13 cellular contexts compared by ENCODE assay signal in the genomic region with DNA sequence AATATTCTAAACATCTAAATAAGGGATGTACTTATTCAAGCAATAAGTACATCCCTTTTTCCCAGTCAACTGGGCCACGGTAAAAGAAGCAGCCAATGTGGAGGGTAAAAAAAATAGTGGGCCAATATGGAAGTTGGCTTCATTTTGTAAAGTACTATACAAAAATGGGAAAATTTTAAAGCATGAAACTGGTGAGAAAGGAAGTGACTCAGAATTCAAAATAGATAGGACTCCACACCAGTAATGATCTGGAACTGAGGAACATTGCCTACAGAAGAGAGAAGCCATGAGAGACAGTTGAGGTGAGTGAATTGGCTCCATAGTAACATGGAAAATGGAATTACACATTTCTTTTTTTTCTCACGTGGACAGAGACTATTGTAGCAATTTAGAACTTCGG.
DNase-seq lines count a peak whose midpoint lies in the region; ATAC-seq and TF ChIP-seq lines count a peak whose summit lies in the region.
"Had no signal": no experiment of that assay in that cellular context is flagged by ENCODE, and none has a peak within 500 bp of the region (broad histone marks: within the 10 kb centered on the region; RNA-seq: fewer than 3 reads in every experiment).

No MANE protein-coding gene starts in this region.

- no peak overlapping the region for H3K27ac Mint-ChIP-seq in activated T-helper 17 cell treated with anti-CD3 and anti-CD28 coated beads, Interleukin-2, amount 50 U/mL, for 72 hours
- H3K27ac Mint-ChIP-seq in natural killer cell: peak overlapping the region; percentile 74 to 88
- H3K27ac Mint-ChIP-seq: activated T-cell treated with anti-CD3 and anti-CD28 coated beads, Interleukin-2, amount 50 U/mL, for 72 hours had no signal

- peaks cover 37% of the 10 kb centered on the region for H3K4me1 Mint-ChIP-seq in activated T-helper 17 cell treated with anti-CD3 and anti-CD28 coated beads, Interleukin-2, amount 50 U/mL, for 72 hours
- H3K4me1 Mint-ChIP-seq in natural killer cell: peaks cover 77 to 78% of the 10 kb centered on the region in 2 donors

- H3K9me3 Mint-ChIP-seq in activated T-helper 17 cell treated with anti-CD3 and anti-CD28 coated beads, Interleukin-2, amount 50 U/mL, for 72 hours: no peaks in the 10 kb centered on the region
- H3K9me3 Mint-ChIP-seq in natural killer cell: no peaks in the 10 kb centered on the region
- H3K9me3 Mint-ChIP-seq: activated T-cell treated with anti-CD3 and anti-CD28 coated beads, Interleukin-2, amount 50 U/mL, for 72 hours had no signal

- DNase-seq in Daoy (ENCODE audit: low read depth): peak; percentile 46
- DNase-seq in M059J (ENCODE audit: low read depth): peak; percentile 69
- no peak for DNase-seq in natural killer cell
- DNase-seq in pons (ENCODE audit: low spot score): no peak
- DNase-seq in AML-193 (lab: John Stamatoyannopoulos, UW): no peak
- DNase-seq: activated T-cell treated with anti-CD3 and anti-CD28 coated beads, Interleukin-2, amount 50 U/mL, for 72 hours; body of pancreas; mesendoderm; NCI-H2227 treated with DMSO at 0.1 percent for 48 hours; stimulated activated CD4-positive, alpha-beta T cell treated with anti-CD3 and anti-CD28 coated beads, Interleukin-4, amount 100 ng/mL, for 4 hours had no signal

- no peak overlapping the region for H3K4me3 Mint-ChIP-seq in activated T-helper 17 cell treated with anti-CD3 and anti-CD28 coated beads, Interleukin-2, amount 50 U/mL, for 72 hours
- peak overlapping the region; percentile 53 for H3K4me3 Mint-ChIP-seq in natural killer cell
- H3K4me3 Mint-ChIP-seq: activated T-cell treated with anti-CD3 and anti-CD28 coated beads, Interleukin-2, amount 50 U/mL, for 72 hours had no signal

- intact Hi-C loops in natural killer cell (cut with micrococcal nuclease): loop anchor here (5.0 kb wide), 1 partner anchor 41 kb away; no protein-coding TSS in a partner anchor

- no peak for TF ChIP-seq CTCF in natural killer cell (IDR thresholded peaks at IDR 0.05)

- H3K27me3 Mint-ChIP-seq in activated T-helper 17 cell treated with anti-CD3 and anti-CD28 coated beads, Interleukin-2, amount 50 U/mL, for 72 hours: no peaks in the 10 kb centered on the region
- H3K27me3 Mint-ChIP-seq in natural killer cell (ENCODE audit: low read depth in 2 of 2): no peaks in the 10 kb centered on the region

- ATAC-seq in activated T-helper 17 cell treated with anti-CD3 and anti-CD28 coated beads, Interleukin-2, amount 50 U/mL, for 72 hours (replicated peaks): peak; percentile 48
- peak in 1 of 3 donors; percentile 7 for ATAC-seq in natural killer cell
- no peak for ATAC-seq in HG03039 (IDR thresholded peaks at IDR 0.05; ENCODE audit: unreplicated experiment)
- no peak for ATAC-seq in GM18520 (IDR thresholded peaks at IDR 0.05; ENCODE audit: unreplicated experiment)
- ATAC-seq: activated T-cell treated with anti-CD3 and anti-CD28 coated beads, Interleukin-2, amount 50 U/mL, for 72 hours; body of pancreas had no signal

- H3K36me3 Mint-ChIP-seq in activated T-helper 17 cell treated with anti-CD3 and anti-CD28 coated beads, Interleukin-2, amount 50 U/mL, for 72 hours (ENCODE audit: low read depth): peaks cover 4% of the 10 kb centered on the region
- H3K36me3 Mint-ChIP-seq in natural killer cell: no peaks in the 10 kb centered on the region

Comparison
In these comparisons a context has a peak if more than half of its experiments do, and no peak if none do; other contexts are left out.
1. DNase-seq: peak in Daoy (single experiment) and M059J (single experiment); none in natural killer cell (single experiment), pons (single experiment) and AML-193 (0 of 2).